23 cellular contexts compared by ENCODE assay signal in genomic region chr1:81585371-81585770, GRCh38.
"Had no signal": no experiment of that assay in that cellular context is flagged by ENCODE, and none has a peak within 500 bp of the region (broad histone marks: within the 10 kb centered on the region; RNA-seq: fewer than 3 reads in every experiment).

No MANE protein-coding gene starts in this region.

- H3K9me3 ChIP-seq: body of pancreas, gastrocnemius medialis, lower lobe of right lung, neutrophil, pancreas, psoas muscle, tibial nerve had no signal

- H3K4me1 Mint-ChIP-seq: activated B cell treated with CpG ODN at 0.5 μM for 24 hours; naive thymus-derived CD4-positive, alpha-beta T cell; stimulated activated naive CD8-positive, alpha-beta T cell treated with anti-CD3 and anti-CD28 coated beads, Interleukin-15, amount 100 ng/mL, for 72 hours; T-helper 17 cell had no signal

- DNase-seq: activated B cell treated with CpG ODN at 0.5 μM for 24 hours; activated CD4-positive, alpha-beta T cell treated with anti-CD3 and anti-CD28 coated beads for 36 hours; activated CD4-positive, alpha-beta T cell treated with anti-CD3 and anti-CD28 coated beads, Interleukin-2, amount 50 U/mL, for 4 hours; activated naive CD4-positive, alpha-beta T cell treated with anti-CD3 and anti-CD28 coated beads, Interleukin-2, amount 50 U/mL, for 16 hours; activated naive CD8-positive, alpha-beta T cell treated with anti-CD3 and anti-CD28 coated beads, Interleukin-2, amount 50 U/mL, for 24 hours; activated T-cell treated with anti-CD3 and anti-CD28 coated beads, Interleukin-2, amount 50 U/mL, for 48 hours; anterior cingulate cortex; body of pancreas; effector memory CD4-positive, alpha-beta T cell; gastrocnemius medialis; head of caudate nucleus; hypothalamus; lower lobe of right lung; naive thymus-derived CD4-positive, alpha-beta T cell; pancreas; psoas muscle; right cardiac atrium; stimulated activated CD4-positive, alpha-beta T cell treated with anti-CD3 and anti-CD28 coated beads, Interleukin-1b, Interleukin-23, amount 100 ng/mL, for 48 hours; stimulated activated naive CD8-positive, alpha-beta T cell treated with anti-CD3 and anti-CD28 coated beads, Interleukin-15, amount 100 ng/mL, for 72 hours; SW 1271; T-helper 17 cell had no signal

- H3K27ac Mint-ChIP-seq: activated B cell treated with CpG ODN at 0.5 μM for 24 hours; activated CD4-positive, alpha-beta T cell treated with anti-CD3 and anti-CD28 coated beads for 36 hours; activated naive CD8-positive, alpha-beta T cell treated with anti-CD3 and anti-CD28 coated beads, Interleukin-2, amount 50 U/mL, for 24 hours; naive thymus-derived CD4-positive, alpha-beta T cell; stimulated activated naive CD8-positive, alpha-beta T cell treated with anti-CD3 and anti-CD28 coated beads, Interleukin-15, amount 100 ng/mL, for 72 hours; T-helper 17 cell had no signal

- H3K4me3 Mint-ChIP-seq: activated B cell treated with CpG ODN at 0.5 μM for 24 hours; activated CD4-positive, alpha-beta T cell treated with anti-CD3 and anti-CD28 coated beads for 36 hours; activated naive CD8-positive, alpha-beta T cell treated with anti-CD3 and anti-CD28 coated beads, Interleukin-2, amount 50 U/mL, for 24 hours; naive thymus-derived CD4-positive, alpha-beta T cell; stimulated activated naive CD8-positive, alpha-beta T cell treated with anti-CD3 and anti-CD28 coated beads, Interleukin-15, amount 100 ng/mL, for 72 hours; T-helper 17 cell had no signal

- H3K36me3 ChIP-seq: gastrocnemius medialis, lower lobe of right lung, neutrophil, pancreas, tibial nerve had no signal

- H3K9me3 Mint-ChIP-seq: activated B cell treated with CpG ODN at 0.5 μM for 24 hours; activated naive CD8-positive, alpha-beta T cell treated with anti-CD3 and anti-CD28 coated beads, Interleukin-2, amount 50 U/mL, for 24 hours had no signal

- H3K36me3 Mint-ChIP-seq: naive thymus-derived CD4-positive, alpha-beta T cell had no signal

- H3K4me3 ChIP-seq: body of pancreas, gastrocnemius medialis, lower lobe of right lung, pancreas, psoas muscle, tibial nerve had no signal

- H3K27me3 Mint-ChIP-seq: activated B cell treated with CpG ODN at 0.5 μM for 24 hours; activated CD4-positive, alpha-beta T cell treated with anti-CD3 and anti-CD28 coated beads for 36 hours; activated naive CD8-positive, alpha-beta T cell treated with anti-CD3 and anti-CD28 coated beads, Interleukin-2, amount 50 U/mL, for 24 hours; T-helper 17 cell had no signal

- H3K27me3 ChIP-seq: body of pancreas, gastrocnemius medialis, neutrophil, pancreas, tibial nerve had no signal
